Comparison of ENCODE assay signal across 32 cellular contexts in the genomic region with DNA sequence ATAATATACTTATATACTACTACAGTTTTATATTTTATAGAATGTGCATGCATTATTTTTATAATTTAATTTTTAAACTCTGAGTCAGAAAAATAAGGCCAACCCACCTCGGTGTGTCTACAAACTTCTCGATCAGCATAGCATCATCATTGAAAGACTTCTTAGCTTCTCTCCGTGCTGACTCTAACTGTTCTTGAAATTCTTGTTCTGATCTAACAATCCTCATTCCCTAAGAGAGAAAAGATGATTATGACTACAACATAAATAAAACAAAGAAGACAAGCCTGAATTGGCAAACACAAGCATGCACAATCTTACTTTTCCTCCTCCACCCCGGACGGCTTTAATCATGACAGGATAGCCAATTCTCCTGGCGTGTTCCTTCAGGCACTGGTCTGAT.
"Had no signal": no experiment of that assay in that cellular context is flagged by ENCODE, and none has a peak within 500 bp of the region (broad histone marks: within the 10 kb centered on the region; RNA-seq: fewer than 3 reads in every experiment).

No MANE protein-coding gene starts in this region.

- H3K27ac ChIP-seq: adrenal gland, ascending aorta, body of pancreas, brain microvascular endothelial cell, breast epithelium, cardiac muscle cell had no signal

- ATAC-seq: activated naive CD4-positive, alpha-beta T cell treated with anti-CD3 and anti-CD28 coated beads, Interleukin-2, amount 50 U/mL, for 72 hours; activated naive CD8-positive, alpha-beta T cell treated with anti-CD3 and anti-CD28 coated beads, Interleukin-2, amount 50 U/mL, for 24 hours; activated T-cell treated with anti-CD3 and anti-CD28 coated beads, Interleukin-2, amount 50 U/mL, for 4 hours; activated T-cell treated with anti-CD3 and anti-CD28 coated beads, Interleukin-2, amount 50 U/mL, for 72 hours; activated T-helper 17 cell treated with anti-CD3 and anti-CD28 coated beads, Interleukin-2, amount 50 U/mL, for 72 hours; body of pancreas had no signal

- DNase-seq: activated effector memory CD4-positive, alpha-beta T cell treated with anti-CD3 and anti-CD28 coated beads, Interleukin-2, amount 50 U/mL, for 16 hours; activated effector memory CD4-positive, alpha-beta T cell treated with Interleukin-2 at 50 U/mL for 16 hours; activated gamma-delta T cell; activated gamma-delta T cell treated with Interleukin-2 at 50 U/mL for 16 hours; activated naive CD4-positive, alpha-beta T cell; activated naive CD4-positive, alpha-beta T cell treated with anti-CD3 and anti-CD28 coated beads for 36 hours; activated naive CD4-positive, alpha-beta T cell treated with anti-CD3 and anti-CD28 coated beads, Interleukin-2, amount 10 ng/mL, durations not matched to agents 7 days and 5 days; activated naive CD4-positive, alpha-beta T cell treated with anti-CD3 and anti-CD28 coated beads, Interleukin-2, amount 50 U/mL, for 16 hours; activated naive CD4-positive, alpha-beta T cell treated with Interleukin-2 at 50 U/mL for 16 hours; activated naive CD8-positive, alpha-beta T cell treated with anti-CD3 and anti-CD28 coated beads for 36 hours; activated naive CD8-positive, alpha-beta T cell treated with anti-CD3 and anti-CD28 coated beads, Interleukin-2, amount 10 ng/mL, durations not matched to agents 7 days and 5 days; activated naive CD8-positive, alpha-beta T cell treated with anti-CD3 and anti-CD28 coated beads, Interleukin-2, amount 50 U/mL, for 24 hours; activated T-cell treated with anti-CD3 and anti-CD28 coated beads, Interleukin-2, amount 50 U/mL, for 1 hour; activated T-cell treated with anti-CD3 and anti-CD28 coated beads, Interleukin-2, amount 50 U/mL, for 24 hours; activated T-cell treated with anti-CD3 and anti-CD28 coated beads, Interleukin-2, amount 50 U/mL, for 4 hours; activated T-cell treated with anti-CD3 and anti-CD28 coated beads, Interleukin-2, amount 50 U/mL, for 48 hours; activated T-cell treated with anti-CD3 and anti-CD28 coated beads, Interleukin-2, amount 50 U/mL, for 72 hours; adrenal gland; amniotic stem cell; amygdala; anterior cingulate cortex; aorta; body of pancreas; brain microvascular endothelial cell; caudate nucleus; central memory CD4-positive, alpha-beta T cell; cerebellar nuclear complex had no signal

- H3K36me3 ChIP-seq: brain microvascular endothelial cell, breast epithelium had no signal

- H3K4me3 ChIP-seq: adrenal gland, ascending aorta, body of pancreas, breast epithelium, cardiac muscle cell had no signal

- H3K9me3 ChIP-seq: adrenal gland, ascending aorta, body of pancreas, breast epithelium had no signal
